In the genomic region with DNA sequence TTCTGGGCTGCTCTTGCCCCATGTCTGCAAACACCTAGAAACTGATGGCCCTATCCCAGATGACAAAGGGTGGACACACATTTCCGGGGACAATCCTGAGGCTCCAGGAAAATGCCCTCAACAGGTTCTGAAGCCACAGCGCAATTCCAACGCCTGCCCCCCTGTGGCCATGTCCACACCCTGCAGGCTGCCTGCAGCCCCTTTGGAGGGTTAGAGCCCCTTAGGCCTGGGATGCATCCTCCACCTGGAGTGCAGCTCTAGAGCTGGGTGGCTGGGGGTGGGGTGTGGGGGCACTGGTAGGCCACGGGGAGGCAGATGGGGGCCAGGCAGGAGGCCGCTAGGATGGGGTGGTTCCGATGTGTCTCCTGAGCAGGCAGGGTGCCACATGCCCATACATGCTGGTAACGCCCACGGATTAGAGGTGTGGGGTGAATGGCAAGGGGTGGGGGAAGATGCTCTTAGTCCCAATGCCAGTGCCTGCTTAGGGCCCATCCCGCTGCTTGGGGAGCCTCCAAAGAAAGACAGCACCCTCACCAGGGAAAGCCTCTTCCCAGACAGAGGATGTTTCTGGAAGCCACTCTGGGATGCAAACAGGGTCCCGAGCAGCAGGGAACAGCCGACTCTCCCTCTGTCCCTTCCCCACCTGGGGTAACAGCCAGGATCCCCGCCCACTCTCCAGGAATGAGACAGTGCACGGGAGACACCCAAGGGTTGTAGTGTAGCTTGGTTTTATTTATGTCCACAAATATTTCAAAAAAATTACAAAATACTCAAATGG, we compare ENCODE assay signal across 9 cellular contexts. TPM values are rescaled to one million over a fixed set of nuclear protein-coding genes. Genes with fewer than 3 reads are reported as not detected.
DNase-seq lines count a peak whose midpoint lies in the region; ATAC-seq lines count a peak whose summit lies in the region.
"Had no signal": no experiment of that assay in that cellular context is flagged by ENCODE, and none has a peak within 500 bp of the region (broad histone marks: within the 10 kb centered on the region; RNA-seq: fewer than 3 reads in every experiment).

No MANE protein-coding gene starts in this region.

- no peak overlapping the region for H3K4me3 Mint-ChIP-seq in activated naive CD8-positive, alpha-beta T cell treated with anti-CD3 and anti-CD28 coated beads, Interleukin-2, amount 50 U/mL, for 24 hours
- H3K4me3 Mint-ChIP-seq: dendritic cell treated with granulocyte-macrophage colony-stimulating factor and Interleukin-4, amounts not matched to agents 40 ng/mL and 50 ng/mL, for 4 days had no signal

- H3K27me3 ChIP-seq in H7 (ENCODE audit: control insufficient read depth, insufficient read depth, low read length): no peaks in the 10 kb centered on the region

- H3K27ac Mint-ChIP-seq in activated naive CD8-positive, alpha-beta T cell treated with anti-CD3 and anti-CD28 coated beads, Interleukin-2, amount 50 U/mL, for 24 hours: no peak overlapping the region

- peaks cover 19% of the 10 kb centered on the region for H3K36me3 ChIP-seq in H7 (replicated peaks; ENCODE audit: control insufficient read depth, insufficient read depth, low read length)

- ATAC-seq in activated naive CD8-positive, alpha-beta T cell treated with anti-CD3 and anti-CD28 coated beads, Interleukin-2, amount 50 U/mL, for 24 hours: peak; percentile 23
- ATAC-seq in left lobe of liver: peak; percentile 44
- no peak for ATAC-seq in GM18502 (IDR thresholded peaks at IDR 0.05; ENCODE audit: poor library complexity, unreplicated experiment)

- H3K36me3 Mint-ChIP-seq in activated naive CD8-positive, alpha-beta T cell treated with anti-CD3 and anti-CD28 coated beads, Interleukin-2, amount 50 U/mL, for 24 hours (ENCODE audit: low read depth): peaks cover 11% of the 10 kb centered on the region

- peaks cover 2% of the 10 kb centered on the region for H3K4me1 Mint-ChIP-seq in activated naive CD8-positive, alpha-beta T cell treated with anti-CD3 and anti-CD28 coated beads, Interleukin-2, amount 50 U/mL, for 24 hours

- H3K4me3 ChIP-seq in H7 (ENCODE audit: insufficient read depth, low read depth, low read length): no peak overlapping the region

- H3K9me3 Mint-ChIP-seq in activated naive CD8-positive, alpha-beta T cell treated with anti-CD3 and anti-CD28 coated beads, Interleukin-2, amount 50 U/mL, for 24 hours: no peaks in the 10 kb centered on the region
- H3K9me3 Mint-ChIP-seq: dendritic cell treated with granulocyte-macrophage colony-stimulating factor and Interleukin-4, amounts not matched to agents 40 ng/mL and 50 ng/mL, for 4 days had no signal

- peak; percentile 49 for DNase-seq in AG08396 (ENCODE audit: low spot score)
- peak; percentile 93 for DNase-seq in H7
- DNase-seq in activated naive CD8-positive, alpha-beta T cell treated with anti-CD3 and anti-CD28 coated beads, Interleukin-2, amount 50 U/mL, for 24 hours: peak; percentile 18
- DNase-seq in left lobe of liver (ENCODE audit: low spot score): no peak
- no peak for DNase-seq in DMS153 treated with DMSO at 0.1 percent for 48 hours (lab: John Stamatoyannopoulos, UW; ENCODE audit: unreplicated experiment)
- DNase-seq in NCI-H146 treated with DMSO at 0.1 percent for 48 hours (lab: John Stamatoyannopoulos, UW; ENCODE audit: unreplicated experiment): no peak
- DNase-seq in SKM-1 (lab: John Stamatoyannopoulos, UW; ENCODE audit: unreplicated experiment): no peak

- H3K27me3 Mint-ChIP-seq in activated naive CD8-positive, alpha-beta T cell treated with anti-CD3 and anti-CD28 coated beads, Interleukin-2, amount 50 U/mL, for 24 hours: no peaks in the 10 kb centered on the region

RNA-seq across cellular contexts. Expression of gene SLC45A1, which starts 34.0 kb away (rescaled TPM):
- 0.90 and 1.0 TPM in 2 replicates for total RNA-seq in H7 (2014; rRNA removed; shearing (Covaris generic))
- 0.20 TPM for total RNA-seq in left lobe of liver

Comparison
In these comparisons a context has a peak if more than half of its experiments do, and no peak if none do; other contexts are left out.
1. DNase-seq: peak in AG08396 (single experiment), H7 (single experiment) and activated naive CD8-positive, alpha-beta T cell treated with anti-CD3 and anti-CD28 coated beads, Interleukin-2, amount 50 U/mL, for 24 hours (single experiment); none in left lobe of liver (single experiment), DMS153 treated with DMSO at 0.1 percent for 48 hours (single experiment), NCI-H146 treated with DMSO at 0.1 percent for 48 hours (single experiment) and SKM-1 (single experiment).